In the genomic region with DNA sequence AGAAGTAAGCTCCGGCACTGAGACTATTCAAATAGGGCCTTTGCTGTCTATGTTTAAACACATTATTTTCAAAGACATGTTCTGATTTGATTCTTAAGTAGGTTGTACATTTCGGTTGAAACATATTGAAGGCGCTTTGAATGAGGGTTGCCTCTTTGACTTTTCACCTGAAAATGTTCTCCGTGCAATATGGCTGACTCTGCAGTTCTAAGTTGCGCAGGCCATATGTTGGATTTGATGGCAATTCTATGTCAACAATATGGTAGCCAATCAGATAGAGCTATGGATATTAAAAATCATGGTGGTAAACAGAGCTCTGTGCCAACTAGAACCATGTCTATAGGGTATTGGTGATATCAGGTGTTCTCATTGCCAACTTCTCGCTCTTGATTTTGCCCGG, we compare ENCODE assay signal across 33 cellular contexts.
"Had no signal": no experiment of that assay in that cellular context is flagged by ENCODE, and none has a peak within 500 bp of the region (broad histone marks: within the 10 kb centered on the region; RNA-seq: fewer than 3 reads in every experiment).

No MANE protein-coding gene starts in this region.

- H3K9me3 ChIP-seq: adrenal gland, body of pancreas, breast epithelium had no signal

- H3K27ac ChIP-seq: adrenal gland, body of pancreas, brain microvascular endothelial cell, breast epithelium, VCaP had no signal

- DNase-seq: activated B cell treated with CpG ODN at 0.5 μM for 24 hours; activated CD4-positive, alpha-beta memory T cell treated with anti-CD3 and anti-CD28 coated beads for 36 hours; activated CD4-positive, alpha-beta T cell treated with anti-CD3 and anti-CD28 coated beads for 4 hours; activated CD4-positive, alpha-beta T cell treated with anti-CD3 and anti-CD28 coated beads, Interleukin-2, amount 10 ng/mL, durations not matched to agents 24 days and 14 days; activated CD4-positive, alpha-beta T cell treated with anti-CD3 and anti-CD28 coated beads, Interleukin-2, amount 50 U/mL, for 1 hour; activated CD4-positive, alpha-beta T cell treated with anti-CD3 and anti-CD28 coated beads, Interleukin-2, amount 50 U/mL, for 4 hours; activated CD4-positive, CD25-positive, alpha-beta regulatory T cell treated with anti-CD3 and anti-CD28 coated beads, Interleukin-2, amount 50 U/mL, for 72 hours; activated CD8-positive, alpha-beta memory T cell treated with anti-CD3 and anti-CD28 coated beads, Interleukin-2, amount 50 U/mL, for 4 hours; activated CD8-positive, alpha-beta T cell treated with anti-CD3 and anti-CD28 coated beads for 36 hours; activated effector memory CD4-positive, alpha-beta T cell treated with anti-CD3 and anti-CD28 coated beads, Interleukin-2, amount 50 U/mL, for 16 hours; activated gamma-delta T cell treated with Interleukin-2 at 50 U/mL for 16 hours; activated naive CD4-positive, alpha-beta T cell; activated naive CD4-positive, alpha-beta T cell treated with anti-CD3 and anti-CD28 coated beads for 36 hours; activated naive CD4-positive, alpha-beta T cell treated with anti-CD3 and anti-CD28 coated beads, Interleukin-2, amount 50 U/mL, for 16 hours; activated naive CD8-positive, alpha-beta T cell treated with anti-CD3 and anti-CD28 coated beads for 36 hours; activated T-cell treated with anti-CD3 and anti-CD28 coated beads for 4 hours; activated T-cell treated with anti-CD3 and anti-CD28 coated beads, Interleukin-2, amount 50 U/mL, for 1 hour; activated T-cell treated with anti-CD3 and anti-CD28 coated beads, Interleukin-2, amount 50 U/mL, for 4 hours; activated T-cell treated with anti-CD3 and anti-CD28 coated beads, Interleukin-2, amount 50 U/mL, for 72 hours; adrenal gland; amniotic stem cell; aorta; body of pancreas; brain microvascular endothelial cell; cerebellar nuclear complex; T-helper 2 cell; T-helper 9 cell had no signal

- H3K27me3 ChIP-seq: adrenal gland, body of pancreas, brain microvascular endothelial cell, breast epithelium had no signal

- ATAC-seq: activated CD8-positive, alpha-beta T cell treated with anti-CD3 and anti-CD28 coated beads for 36 hours; activated naive CD4-positive, alpha-beta T cell treated with anti-CD3 and anti-CD28 coated beads, Interleukin-2, amount 50 U/mL, for 72 hours; activated T-cell treated with anti-CD3 and anti-CD28 coated beads, Interleukin-2, amount 50 U/mL, for 4 hours; activated T-cell treated with anti-CD3 and anti-CD28 coated beads, Interleukin-2, amount 50 U/mL, for 72 hours; activated T-helper 17 cell treated with anti-CD3 and anti-CD28 coated beads, Interleukin-2, amount 50 U/mL, for 72 hours; body of pancreas had no signal

- H3K4me3 ChIP-seq: adrenal gland, body of pancreas, breast epithelium had no signal

- FAIRE-seq: astrocyte, TTC549 had no signal

- H3K36me3 ChIP-seq: adrenal gland, brain microvascular endothelial cell, breast epithelium had no signal

- H3K4me1 ChIP-seq: adrenal gland, body of pancreas, breast epithelium had no signal
